Comparison of ENCODE assay signal across 9 cellular contexts in genomic region chr1:39110325-39110851, GRCh38.
DNase-seq lines count a peak whose midpoint lies in the region; ATAC-seq and TF ChIP-seq lines count a peak whose summit lies in the region.
"Had no signal": no experiment of that assay in that cellular context is flagged by ENCODE, and none has a peak within 500 bp of the region (broad histone marks: within the 10 kb centered on the region; RNA-seq: fewer than 3 reads in every experiment).

No MANE protein-coding gene starts in this region.

- peaks cover 25% of the 10 kb centered on the region for H3K4me1 Mint-ChIP-seq in nephron
- H3K4me1 Mint-ChIP-seq in activated CD8-positive, alpha-beta T cell treated with anti-CD3 and anti-CD28 coated beads, Interleukin-2, amount 10 ng/mL, durations not matched to agents 7 days and 5 days (ENCODE audit: low read depth), result no peaks in the 10 kb centered on the region
- H3K4me1 Mint-ChIP-seq in activated naive CD8-positive, alpha-beta T cell treated with anti-CD3 and anti-CD28 coated beads for 36 hours, result peaks cover 14% of the 10 kb centered on the region

- H4K20me1 ChIP-seq in PC-3 (ENCODE audit: low read length), result peaks cover 45% of the 10 kb centered on the region; the same call in 1 of the 2 replicates

- no peaks in the 10 kb centered on the region for H3K9me2 ChIP-seq in PC-3 (replicated peaks; ENCODE audit: low read length)

- peaks cover 8% of the 10 kb centered on the region for H3K36me3 Mint-ChIP-seq in nephron (ENCODE audit: low read depth)
- no peaks in the 10 kb centered on the region for H3K36me3 Mint-ChIP-seq in activated CD8-positive, alpha-beta T cell treated with anti-CD3 and anti-CD28 coated beads, Interleukin-2, amount 10 ng/mL, durations not matched to agents 7 days and 5 days (ENCODE audit: low read depth)
- H3K36me3 Mint-ChIP-seq in activated naive CD8-positive, alpha-beta T cell treated with anti-CD3 and anti-CD28 coated beads for 36 hours, result no peaks in the 10 kb centered on the region

- H3K27ac ChIP-seq in ACC112 (ENCODE audit: low read depth, low read length) (peak overlapping the region; percentile 93), PC-3 (ENCODE audit: low read length) (no peak overlapping the region), esophagus muscularis mucosa (replicated peaks in 1 of 4) (peak overlapping the region; percentile 73 to 99 (median 98))
- H3K27ac ChIP-seq: C4-2B had no signal

- H3K4me1 ChIP-seq in ACC112 (ENCODE audit: control insufficient read depth, insufficient read depth, low read length, unreplicated experiment) (peaks cover 48% of the 10 kb centered on the region), PC-3 (ENCODE audit: insufficient read depth, low read length) (peaks cover 41% of the 10 kb centered on the region), esophagus muscularis mucosa (peaks cover 56 to 97% (median 89%) of the 10 kb centered on the region in 4 donors)

- H3K79me2 ChIP-seq in ACC112 (ENCODE audit: control insufficient read depth, insufficient read depth, low read length, unreplicated experiment) (peaks cover 84% of the 10 kb centered on the region), PC-3 (ENCODE audit: low read length) (peaks cover 95% of the 10 kb centered on the region)

- no peak for TF ChIP-seq CTCF in PC-3 (conservative IDR thresholded peaks at IDR 0.05; ENCODE audit: low read depth, low read length)
- no peak for TF ChIP-seq CTCF in esophagus muscularis mucosa (IDR thresholded peaks at IDR 0.05)
- TF ChIP-seq CTCF in nephron (IDR thresholded peaks at IDR 0.05; ENCODE audit: unreplicated experiment in 3 of 3), result no peak

- no peak for ATAC-seq in PC-3
- ATAC-seq in activated CD8-positive, alpha-beta T cell treated with anti-CD3 and anti-CD28 coated beads, Interleukin-2, amount 10 ng/mL, durations not matched to agents 7 days and 5 days, result no peak
- no peak for ATAC-seq in GM18868 (IDR thresholded peaks at IDR 0.05; ENCODE audit: unreplicated experiment)

- no peak overlapping the region for H3K9ac ChIP-seq in PC-3 (ENCODE audit: low read length)

- H3K27me3 ChIP-seq in ACC112 (ENCODE audit: insufficient read depth, low read length) (no peaks in the 10 kb centered on the region), PC-3 (ENCODE audit: low read length) (no peaks in the 10 kb centered on the region), esophagus muscularis mucosa (no peaks in the 10 kb centered on the region)

- no TSS peak for BruUV-seq in PC-3 (replicated peaks; lab: Mats Ljungman, UMichigan)

- POLR2A ChIA-PET in PC-3 (lab: Charles Lee; ENCODE audit: unreplicated experiment), result interaction anchor here (0.6 to 0.7 kb wide), 2 partner anchors 23 to 157 kb away, joined by 3 to 9 read pairs; no protein-coding TSS in a partner anchor
- POLR2A ChIA-PET in activated CD8-positive, alpha-beta T cell treated with anti-CD3 and anti-CD28 coated beads, Interleukin-2, amount 10 ng/mL, durations not matched to agents 7 days and 5 days (lab: Charles Lee), result no interaction called here

- TF ChIP-seq EP300 in esophagus muscularis mucosa (IDR thresholded peaks at IDR 0.05), result peak; percentile 20

- no peaks in the 10 kb centered on the region for H3K9me3 ChIP-seq in PC-3 (ENCODE audit: low read length)
- H3K9me3 ChIP-seq in esophagus muscularis mucosa, result no peaks in the 10 kb centered on the region

- intact Hi-C loops in PC-3 (cut with micrococcal nuclease), result no loop called here
- intact Hi-C loops in esophagus muscularis mucosa (cut with DNase I), result no loop called here

- 28% methylated on average over 3 of the region's 3 CpGs for WGBS in esophagus muscularis mucosa

- 0 out of 2 replicates have a peak overlapping the region, but pooled peaks have one; percentile 18 for H3K4me2 ChIP-seq in PC-3 (ENCODE audit: low read length)

- TF ChIP-seq POLR2A in esophagus muscularis mucosa (IDR thresholded peaks at IDR 0.05; ENCODE audit: low read depth), result no peak

- no peaks in the 10 kb centered on the region for H3F3A ChIP-seq in PC-3 (ENCODE audit: low read length, unreplicated experiment)

- no peaks in the 10 kb centered on the region for H3K9me3 Mint-ChIP-seq in nephron
- H3K9me3 Mint-ChIP-seq in activated CD8-positive, alpha-beta T cell treated with anti-CD3 and anti-CD28 coated beads, Interleukin-2, amount 10 ng/mL, durations not matched to agents 7 days and 5 days (ENCODE audit: insufficient read depth), result no peaks in the 10 kb centered on the region
- H3K9me3 Mint-ChIP-seq in activated naive CD8-positive, alpha-beta T cell treated with anti-CD3 and anti-CD28 coated beads for 36 hours, result no peaks in the 10 kb centered on the region

- no peaks in the 10 kb centered on the region for H3K36me3 ChIP-seq in ACC112 (ENCODE audit: insufficient read depth, low read length)
- no peaks in the 10 kb centered on the region for H3K36me3 ChIP-seq in PC-3 (ENCODE audit: low read depth, low read length)
- no peaks in the 10 kb centered on the region for H3K36me3 ChIP-seq in esophagus muscularis mucosa

- H3K27me3 Mint-ChIP-seq in nephron (ENCODE audit: low read depth), result no peaks in the 10 kb centered on the region
- H3K27me3 Mint-ChIP-seq in activated CD8-positive, alpha-beta T cell treated with anti-CD3 and anti-CD28 coated beads, Interleukin-2, amount 10 ng/mL, durations not matched to agents 7 days and 5 days (ENCODE audit: low read depth), result peaks cover 2% of the 10 kb centered on the region
- no peaks in the 10 kb centered on the region for H3K27me3 Mint-ChIP-seq in activated naive CD8-positive, alpha-beta T cell treated with anti-CD3 and anti-CD28 coated beads for 36 hours

- H3K4me3 ChIP-seq in ACC112 (ENCODE audit: low read depth, low read length) (peak overlapping the region; percentile 19), PC-3 (ENCODE audit: low read length) (no peak overlapping the region), esophagus muscularis mucosa (no peak overlapping the region)

- H3K4me3 Mint-ChIP-seq in nephron, result no peak overlapping the region
- H3K4me3 Mint-ChIP-seq in activated CD8-positive, alpha-beta T cell treated with anti-CD3 and anti-CD28 coated beads, Interleukin-2, amount 10 ng/mL, durations not matched to agents 7 days and 5 days, result no peak overlapping the region
- H3K4me3 Mint-ChIP-seq in activated naive CD8-positive, alpha-beta T cell treated with anti-CD3 and anti-CD28 coated beads for 36 hours, result no peak overlapping the region

- H2AFZ ChIP-seq in ACC112 (ENCODE audit: low read length, unreplicated experiment), result no peak overlapping the region
- H2AFZ ChIP-seq in PC-3 (ENCODE audit: low read length), result no peak overlapping the region

- DNase-seq in PC-3 (no peak), esophagus muscularis mucosa (ENCODE audit: extremely low spot score) (no peak)
- no peak for DNase-seq in activated CD8-positive, alpha-beta T cell treated with anti-CD3 and anti-CD28 coated beads, Interleukin-2, amount 10 ng/mL, durations not matched to agents 7 days and 5 days
- no peak for DNase-seq in activated naive CD8-positive, alpha-beta T cell treated with anti-CD3 and anti-CD28 coated beads for 36 hours
- no peak for DNase-seq in NK-92 treated with Interleukin-12 subunit alpha and Interleukin-12 subunit beta, amount 100 ng/mL, for 24 hours (lab: John Stamatoyannopoulos, UW)

- CTCF ChIA-PET in PC-3 (lab: Charles Lee), result no interaction called here
- CTCF ChIA-PET in activated CD8-positive, alpha-beta T cell treated with anti-CD3 and anti-CD28 coated beads, Interleukin-2, amount 10 ng/mL, durations not matched to agents 7 days and 5 days (lab: Charles Lee), result interaction anchor here (0.8 to 2.1 kb wide), 4 partner anchors 11 to 81 kb away, joined by 3 to 10 read pairs (median 6); no protein-coding TSS in a partner anchor

- H3K27ac Mint-ChIP-seq in nephron, result peak overlapping the region; percentile 12 to 28 (median 22)
- H3K27ac Mint-ChIP-seq in activated CD8-positive, alpha-beta T cell treated with anti-CD3 and anti-CD28 coated beads, Interleukin-2, amount 10 ng/mL, durations not matched to agents 7 days and 5 days, result no peak overlapping the region
- H3K27ac Mint-ChIP-seq in activated naive CD8-positive, alpha-beta T cell treated with anti-CD3 and anti-CD28 coated beads for 36 hours, result no peak overlapping the region

Comparison
In these comparisons a context has a peak if more than half of its experiments do, and no peak if none do; other contexts are left out.
1. H3K27ac Mint-ChIP-seq: peak in nephron (3 of 3); none in activated CD8-positive, alpha-beta T cell treated with anti-CD3 and anti-CD28 coated beads, Interleukin-2, amount 10 ng/mL, durations not matched to agents 7 days and 5 days (single experiment) and activated naive CD8-positive, alpha-beta T cell treated with anti-CD3 and anti-CD28 coated beads for 36 hours (single experiment).